21 cellular contexts compared by ENCODE assay signal in genomic region chr2:48543895-48544294, GRCh38.
"Had no signal": no experiment of that assay in that cellular context is flagged by ENCODE, and none has a peak within 500 bp of the region (broad histone marks: within the 10 kb centered on the region; RNA-seq: fewer than 3 reads in every experiment).

No MANE protein-coding gene starts in this region.

- H3K9me3 Mint-ChIP-seq: activated CD4-positive, alpha-beta memory T cell treated with anti-CD3 and anti-CD28 coated beads, Interleukin-2, amount 10 ng/mL, durations not matched to agents 7 days and 5 days; activated CD4-positive, alpha-beta T cell treated with anti-CD3 and anti-CD28 coated beads, Interleukin-2, amount 10 ng/mL, durations not matched to agents 24 days and 14 days; activated naive CD4-positive, alpha-beta T cell treated with anti-CD3 and anti-CD28 coated beads, Interleukin-2, amount 10 ng/mL, durations not matched to agents 7 days and 5 days; natural killer cell had no signal

- DNase-seq: activated CD4-positive, alpha-beta memory T cell treated with anti-CD3 and anti-CD28 coated beads, Interleukin-2, amount 10 ng/mL, durations not matched to agents 7 days and 5 days; activated CD4-positive, alpha-beta T cell treated with anti-CD3 and anti-CD28 coated beads, Interleukin-2, amount 10 ng/mL, durations not matched to agents 24 days and 14 days; activated CD4-positive, CD25-positive, alpha-beta regulatory T cell; activated effector memory CD4-positive, alpha-beta T cell treated with anti-CD3 and anti-CD28 coated beads, Interleukin-2, amount 50 U/mL, for 16 hours; activated naive CD4-positive, alpha-beta T cell treated with anti-CD3 and anti-CD28 coated beads, Interleukin-2, amount 10 ng/mL, durations not matched to agents 7 days and 5 days; body of pancreas; effector memory CD4-positive, alpha-beta T cell; foreskin keratinocyte; glutamatergic neuron; hippocampal formation; left ventricle myocardium superior; mammary epithelial cell; midbrain; natural killer cell; stimulated activated CD4-positive, alpha-beta T cell treated with anti-CD3 and anti-CD28 coated beads, Interleukin-4, amount 100 ng/mL, for 24 hours; stimulated activated naive CD4-positive, alpha-beta T cell treated with Interleukin-2 at 50 U/mL for 16 hours; substantia nigra; T1000; tibial artery had no signal

- ATAC-seq: body of pancreas, esophagus mucosa, foreskin keratinocyte, left ventricle myocardium superior, natural killer cell had no signal

- H3K4me1 Mint-ChIP-seq: activated CD4-positive, alpha-beta memory T cell treated with anti-CD3 and anti-CD28 coated beads, Interleukin-2, amount 10 ng/mL, durations not matched to agents 7 days and 5 days; activated CD4-positive, alpha-beta T cell treated with anti-CD3 and anti-CD28 coated beads, Interleukin-2, amount 10 ng/mL, durations not matched to agents 24 days and 14 days; activated naive CD4-positive, alpha-beta T cell treated with anti-CD3 and anti-CD28 coated beads, Interleukin-2, amount 10 ng/mL, durations not matched to agents 7 days and 5 days; natural killer cell had no signal

- H3K36me3 Mint-ChIP-seq: activated naive CD4-positive, alpha-beta T cell treated with anti-CD3 and anti-CD28 coated beads, Interleukin-2, amount 10 ng/mL, durations not matched to agents 7 days and 5 days; natural killer cell had no signal

- H3K27ac Mint-ChIP-seq: activated CD4-positive, alpha-beta memory T cell treated with anti-CD3 and anti-CD28 coated beads, Interleukin-2, amount 10 ng/mL, durations not matched to agents 7 days and 5 days; activated CD4-positive, alpha-beta T cell treated with anti-CD3 and anti-CD28 coated beads, Interleukin-2, amount 10 ng/mL, durations not matched to agents 24 days and 14 days; activated naive CD4-positive, alpha-beta T cell treated with anti-CD3 and anti-CD28 coated beads, Interleukin-2, amount 10 ng/mL, durations not matched to agents 7 days and 5 days; natural killer cell; progenitor cell of endocrine pancreas had no signal

- H3K4me3 Mint-ChIP-seq: activated CD4-positive, alpha-beta memory T cell treated with anti-CD3 and anti-CD28 coated beads, Interleukin-2, amount 10 ng/mL, durations not matched to agents 7 days and 5 days; activated CD4-positive, alpha-beta T cell treated with anti-CD3 and anti-CD28 coated beads, Interleukin-2, amount 10 ng/mL, durations not matched to agents 24 days and 14 days; activated naive CD4-positive, alpha-beta T cell treated with anti-CD3 and anti-CD28 coated beads, Interleukin-2, amount 10 ng/mL, durations not matched to agents 7 days and 5 days; natural killer cell had no signal

- H3K4me3 ChIP-seq: body of pancreas, tibial artery had no signal

- H3K27me3 ChIP-seq: body of pancreas, foreskin keratinocyte, tibial artery had no signal

- H3K27me3 Mint-ChIP-seq: activated CD4-positive, alpha-beta memory T cell treated with anti-CD3 and anti-CD28 coated beads, Interleukin-2, amount 10 ng/mL, durations not matched to agents 7 days and 5 days; activated CD4-positive, alpha-beta T cell treated with anti-CD3 and anti-CD28 coated beads, Interleukin-2, amount 10 ng/mL, durations not matched to agents 24 days and 14 days; activated naive CD4-positive, alpha-beta T cell treated with anti-CD3 and anti-CD28 coated beads, Interleukin-2, amount 10 ng/mL, durations not matched to agents 7 days and 5 days; progenitor cell of endocrine pancreas had no signal

- H3K9me3 ChIP-seq: body of pancreas, tibial artery had no signal

- H3K4me1 ChIP-seq: body of pancreas, foreskin keratinocyte had no signal

- H3K27ac ChIP-seq: body of pancreas, foreskin keratinocyte, tibial artery had no signal

- H3K36me3 ChIP-seq: tibial artery had no signal
